ENCODE assay signal across 1 cellular context in the genomic region with DNA sequence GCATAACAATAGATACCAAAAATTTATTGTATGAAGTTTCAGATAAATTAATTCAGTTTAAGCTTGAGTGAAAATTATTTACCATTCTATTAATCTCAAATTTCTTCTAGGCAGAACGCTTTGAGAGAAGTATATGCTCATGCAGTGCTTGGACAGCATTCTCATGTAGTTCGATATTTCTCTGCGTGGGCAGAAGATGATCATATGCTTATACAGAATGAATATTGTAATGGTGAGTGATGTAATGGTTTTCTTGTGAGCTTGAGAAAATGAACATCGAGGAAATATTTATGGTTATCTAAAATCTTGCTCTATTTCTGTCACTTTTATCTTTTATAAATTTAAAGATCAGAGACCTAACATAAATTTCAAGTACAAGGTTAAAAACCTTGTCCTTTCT.
TF ChIP-seq lines count a peak whose summit lies in the region.

No MANE protein-coding gene starts in this region.

TF ChIP-seq in HepG2, 621 proteins besides CTCF, POLR2A, EP300 and RAD21 (continued from another document):
- TF ChIP-seq, protein P1, sequence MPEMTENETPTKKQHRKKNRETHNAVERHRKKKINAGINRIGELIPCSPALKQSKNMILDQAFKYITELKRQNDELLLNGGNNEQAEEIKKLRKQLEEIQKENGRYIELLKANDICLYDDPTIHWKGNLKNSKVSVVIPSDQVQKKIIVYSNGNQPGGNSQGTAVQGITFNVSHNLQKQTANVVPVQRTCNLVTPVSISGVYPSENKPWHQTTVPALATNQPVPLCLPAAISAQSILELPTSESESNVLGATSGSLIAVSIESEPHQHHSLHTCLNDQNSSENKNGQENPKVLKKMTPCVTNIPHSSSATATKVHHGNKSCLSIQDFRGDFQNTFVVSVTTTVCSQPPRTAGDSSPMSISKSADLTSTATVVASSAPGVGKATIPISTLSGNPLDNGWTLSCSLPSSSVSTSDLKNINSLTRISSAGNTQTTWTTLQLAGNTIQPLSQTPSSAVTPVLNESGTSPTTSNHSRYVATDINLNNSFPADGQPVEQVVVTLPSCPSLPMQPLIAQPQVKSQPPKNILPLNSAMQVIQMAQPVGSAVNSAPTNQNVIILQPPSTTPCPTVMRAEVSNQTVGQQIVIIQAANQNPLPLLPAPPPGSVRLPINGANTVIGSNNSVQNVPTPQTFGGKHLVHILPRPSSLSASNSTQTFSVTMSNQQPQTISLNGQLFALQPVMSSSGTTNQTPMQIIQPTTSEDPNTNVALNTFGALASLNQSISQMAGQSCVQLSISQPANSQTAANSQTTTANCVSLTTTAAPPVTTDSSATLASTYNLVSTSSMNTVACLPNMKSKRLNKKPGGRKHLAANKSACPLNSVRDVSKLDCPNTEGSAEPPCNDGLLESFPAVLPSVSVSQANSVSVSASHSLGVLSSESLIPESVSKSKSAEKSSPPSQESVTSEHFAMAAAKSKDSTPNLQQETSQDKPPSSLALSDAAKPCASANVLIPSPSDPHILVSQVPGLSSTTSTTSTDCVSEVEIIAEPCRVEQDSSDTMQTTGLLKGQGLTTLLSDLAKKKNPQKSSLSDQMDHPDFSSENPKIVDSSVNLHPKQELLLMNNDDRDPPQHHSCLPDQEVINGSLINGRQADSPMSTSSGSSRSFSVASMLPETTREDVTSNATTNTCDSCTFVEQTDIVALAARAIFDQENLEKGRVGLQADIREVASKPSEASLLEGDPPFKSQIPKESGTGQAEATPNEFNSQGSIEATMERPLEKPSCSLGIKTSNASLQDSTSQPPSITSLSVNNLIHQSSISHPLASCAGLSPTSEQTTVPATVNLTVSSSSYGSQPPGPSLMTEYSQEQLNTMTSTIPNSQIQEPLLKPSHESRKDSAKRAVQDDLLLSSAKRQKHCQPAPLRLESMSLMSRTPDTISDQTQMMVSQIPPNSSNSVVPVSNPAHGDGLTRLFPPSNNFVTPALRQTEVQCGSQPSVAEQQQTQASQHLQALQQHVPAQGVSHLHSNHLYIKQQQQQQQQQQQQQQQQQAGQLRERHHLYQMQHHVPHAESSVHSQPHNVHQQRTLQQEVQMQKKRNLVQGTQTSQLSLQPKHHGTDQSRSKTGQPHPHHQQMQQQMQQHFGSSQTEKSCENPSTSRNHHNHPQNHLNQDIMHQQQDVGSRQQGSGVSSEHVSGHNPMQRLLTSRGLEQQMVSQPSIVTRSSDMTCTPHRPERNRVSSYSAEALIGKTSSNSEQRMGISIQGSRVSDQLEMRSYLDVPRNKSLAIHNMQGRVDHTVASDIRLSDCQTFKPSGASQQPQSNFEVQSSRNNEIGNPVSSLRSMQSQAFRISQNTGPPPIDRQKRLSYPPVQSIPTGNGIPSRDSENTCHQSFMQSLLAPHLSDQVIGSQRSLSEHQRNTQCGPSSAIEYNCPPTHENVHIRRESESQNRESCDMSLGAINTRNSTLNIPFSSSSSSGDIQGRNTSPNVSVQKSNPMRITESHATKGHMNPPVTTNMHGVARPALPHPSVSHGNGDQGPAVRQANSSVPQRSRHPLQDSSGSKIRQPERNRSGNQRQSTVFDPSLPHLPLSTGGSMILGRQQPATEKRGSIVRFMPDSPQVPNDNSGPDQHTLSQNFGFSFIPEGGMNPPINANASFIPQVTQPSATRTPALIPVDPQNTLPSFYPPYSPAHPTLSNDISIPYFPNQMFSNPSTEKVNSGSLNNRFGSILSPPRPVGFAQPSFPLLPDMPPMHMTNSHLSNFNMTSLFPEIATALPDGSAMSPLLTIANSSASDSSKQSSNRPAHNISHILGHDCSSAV (CRISPR knock-in tag; IDR thresholded peaks at IDR 0.05; ENCODE audit: borderline replicate concordance): no peak
- TF ChIP-seq ZNF788 (CRISPR knock-in tag; IDR thresholded peaks at IDR 0.05; ENCODE audit: borderline replicate concordance): no peak
- TF ChIP-seq, protein P2, sequence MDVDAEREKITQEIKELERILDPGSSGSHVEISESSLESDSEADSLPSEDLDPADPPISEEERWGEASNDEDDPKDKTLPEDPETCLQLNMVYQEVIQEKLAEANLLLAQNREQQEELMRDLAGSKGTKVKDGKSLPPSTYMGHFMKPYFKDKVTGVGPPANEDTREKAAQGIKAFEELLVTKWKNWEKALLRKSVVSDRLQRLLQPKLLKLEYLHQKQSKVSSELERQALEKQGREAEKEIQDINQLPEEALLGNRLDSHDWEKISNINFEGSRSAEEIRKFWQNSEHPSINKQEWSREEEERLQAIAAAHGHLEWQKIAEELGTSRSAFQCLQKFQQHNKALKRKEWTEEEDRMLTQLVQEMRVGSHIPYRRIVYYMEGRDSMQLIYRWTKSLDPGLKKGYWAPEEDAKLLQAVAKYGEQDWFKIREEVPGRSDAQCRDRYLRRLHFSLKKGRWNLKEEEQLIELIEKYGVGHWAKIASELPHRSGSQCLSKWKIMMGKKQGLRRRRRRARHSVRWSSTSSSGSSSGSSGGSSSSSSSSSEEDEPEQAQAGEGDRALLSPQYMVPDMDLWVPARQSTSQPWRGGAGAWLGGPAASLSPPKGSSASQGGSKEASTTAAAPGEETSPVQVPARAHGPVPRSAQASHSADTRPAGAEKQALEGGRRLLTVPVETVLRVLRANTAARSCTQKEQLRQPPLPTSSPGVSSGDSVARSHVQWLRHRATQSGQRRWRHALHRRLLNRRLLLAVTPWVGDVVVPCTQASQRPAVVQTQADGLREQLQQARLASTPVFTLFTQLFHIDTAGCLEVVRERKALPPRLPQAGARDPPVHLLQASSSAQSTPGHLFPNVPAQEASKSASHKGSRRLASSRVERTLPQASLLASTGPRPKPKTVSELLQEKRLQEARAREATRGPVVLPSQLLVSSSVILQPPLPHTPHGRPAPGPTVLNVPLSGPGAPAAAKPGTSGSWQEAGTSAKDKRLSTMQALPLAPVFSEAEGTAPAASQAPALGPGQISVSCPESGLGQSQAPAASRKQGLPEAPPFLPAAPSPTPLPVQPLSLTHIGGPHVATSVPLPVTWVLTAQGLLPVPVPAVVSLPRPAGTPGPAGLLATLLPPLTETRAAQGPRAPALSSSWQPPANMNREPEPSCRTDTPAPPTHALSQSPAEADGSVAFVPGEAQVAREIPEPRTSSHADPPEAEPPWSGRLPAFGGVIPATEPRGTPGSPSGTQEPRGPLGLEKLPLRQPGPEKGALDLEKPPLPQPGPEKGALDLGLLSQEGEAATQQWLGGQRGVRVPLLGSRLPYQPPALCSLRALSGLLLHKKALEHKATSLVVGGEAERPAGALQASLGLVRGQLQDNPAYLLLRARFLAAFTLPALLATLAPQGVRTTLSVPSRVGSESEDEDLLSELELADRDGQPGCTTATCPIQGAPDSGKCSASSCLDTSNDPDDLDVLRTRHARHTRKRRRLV (CRISPR knock-in tag; IDR thresholded peaks at IDR 0.05): no peak
- TF ChIP-seq, protein P3, sequence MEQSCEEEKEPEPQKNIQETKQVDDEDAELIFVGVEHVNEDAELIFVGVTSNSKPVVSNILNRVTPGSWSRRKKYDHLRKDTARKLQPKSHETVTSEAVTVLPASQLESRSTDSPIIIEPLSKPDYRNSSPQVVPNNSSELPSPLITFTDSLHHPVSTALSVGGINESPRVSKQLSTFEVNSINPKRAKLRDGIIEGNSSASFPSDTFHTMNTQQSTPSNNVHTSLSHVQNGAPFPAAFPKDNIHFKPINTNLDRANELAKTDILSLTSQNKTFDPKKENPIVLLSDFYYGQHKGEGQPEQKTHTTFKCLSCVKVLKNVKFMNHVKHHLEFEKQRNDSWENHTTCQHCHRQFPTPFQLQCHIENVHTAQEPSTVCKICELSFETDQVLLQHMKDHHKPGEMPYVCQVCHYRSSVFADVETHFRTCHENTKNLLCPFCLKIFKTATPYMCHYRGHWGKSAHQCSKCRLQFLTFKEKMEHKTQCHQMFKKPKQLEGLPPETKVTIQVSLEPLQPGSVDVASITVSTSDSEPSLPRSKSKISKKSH (CRISPR knock-in tag; IDR thresholded peaks at IDR 0.05; ENCODE audit: borderline replicate concordance): no peak
- TF ChIP-seq, protein P4, sequence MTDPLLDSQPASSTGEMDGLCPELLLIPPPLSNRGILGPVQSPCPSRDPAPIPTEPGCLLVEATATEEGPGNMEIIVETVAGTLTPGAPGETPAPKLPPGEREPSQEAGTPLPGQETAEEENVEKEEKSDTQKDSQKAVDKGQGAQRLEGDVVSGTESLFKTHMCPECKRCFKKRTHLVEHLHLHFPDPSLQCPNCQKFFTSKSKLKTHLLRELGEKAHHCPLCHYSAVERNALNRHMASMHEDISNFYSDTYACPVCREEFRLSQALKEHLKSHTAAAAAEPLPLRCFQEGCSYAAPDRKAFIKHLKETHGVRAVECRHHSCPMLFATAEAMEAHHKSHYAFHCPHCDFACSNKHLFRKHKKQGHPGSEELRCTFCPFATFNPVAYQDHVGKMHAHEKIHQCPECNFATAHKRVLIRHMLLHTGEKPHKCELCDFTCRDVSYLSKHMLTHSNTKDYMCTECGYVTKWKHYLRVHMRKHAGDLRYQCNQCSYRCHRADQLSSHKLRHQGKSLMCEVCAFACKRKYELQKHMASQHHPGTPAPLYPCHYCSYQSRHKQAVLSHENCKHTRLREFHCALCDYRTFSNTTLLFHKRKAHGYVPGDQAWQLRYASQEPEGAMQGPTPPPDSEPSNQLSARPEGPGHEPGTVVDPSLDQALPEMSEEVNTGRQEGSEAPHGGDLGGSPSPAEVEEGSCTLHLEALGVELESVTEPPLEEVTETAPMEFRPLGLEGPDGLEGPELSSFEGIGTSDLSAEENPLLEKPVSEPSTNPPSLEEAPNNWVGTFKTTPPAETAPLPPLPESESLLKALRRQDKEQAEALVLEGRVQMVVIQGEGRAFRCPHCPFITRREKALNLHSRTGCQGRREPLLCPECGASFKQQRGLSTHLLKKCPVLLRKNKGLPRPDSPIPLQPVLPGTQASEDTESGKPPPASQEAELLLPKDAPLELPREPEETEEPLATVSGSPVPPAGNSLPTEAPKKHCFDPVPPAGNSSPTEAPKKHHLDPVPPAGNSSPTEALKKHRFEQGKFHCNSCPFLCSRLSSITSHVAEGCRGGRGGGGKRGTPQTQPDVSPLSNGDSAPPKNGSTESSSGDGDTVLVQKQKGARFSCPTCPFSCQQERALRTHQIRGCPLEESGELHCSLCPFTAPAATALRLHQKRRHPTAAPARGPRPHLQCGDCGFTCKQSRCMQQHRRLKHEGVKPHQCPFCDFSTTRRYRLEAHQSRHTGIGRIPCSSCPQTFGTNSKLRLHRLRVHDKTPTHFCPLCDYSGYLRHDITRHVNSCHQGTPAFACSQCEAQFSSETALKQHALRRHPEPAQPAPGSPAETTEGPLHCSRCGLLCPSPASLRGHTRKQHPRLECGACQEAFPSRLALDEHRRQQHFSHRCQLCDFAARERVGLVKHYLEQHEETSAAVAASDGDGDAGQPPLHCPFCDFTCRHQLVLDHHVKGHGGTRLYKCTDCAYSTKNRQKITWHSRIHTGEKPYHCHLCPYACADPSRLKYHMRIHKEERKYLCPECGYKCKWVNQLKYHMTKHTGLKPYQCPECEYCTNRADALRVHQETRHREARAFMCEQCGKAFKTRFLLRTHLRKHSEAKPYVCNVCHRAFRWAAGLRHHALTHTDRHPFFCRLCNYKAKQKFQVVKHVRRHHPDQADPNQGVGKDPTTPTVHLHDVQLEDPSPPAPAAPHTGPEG (CRISPR knock-in tag; IDR thresholded peaks at IDR 0.05): no peak
- TF ChIP-seq RBM39 (IDR thresholded peaks at IDR 0.05; ENCODE audit: low read depth, low read length, poor library complexity, severe bottlenecking): no peak
